ENCODE assay signal across 9 cellular contexts in genomic region chr13:26784704-26785639, GRCh38. TPM values are rescaled to one million over a fixed set of nuclear protein-coding genes. Genes with fewer than 3 reads are reported as not detected.
DNase-seq lines count a peak whose midpoint lies in the region; ATAC-seq and TF ChIP-seq lines count a peak whose summit lies in the region.
"Had no signal": no experiment of that assay in that cellular context is flagged by ENCODE, and none has a peak within 500 bp of the region (broad histone marks: within the 10 kb centered on the region; RNA-seq: fewer than 3 reads in every experiment).

No MANE protein-coding gene starts in this region.

- peak overlapping the region; percentile 81 for H3K4me3 Mint-ChIP-seq in CD8-positive, alpha-beta T cell
- peak overlapping the region; percentile 81 for H3K4me3 Mint-ChIP-seq in T-helper 17 cell

- H3K9me3 Mint-ChIP-seq in CD8-positive, alpha-beta T cell: peaks cover 3% of the 10 kb centered on the region

- peaks cover 30% of the 10 kb centered on the region for H3K4me1 Mint-ChIP-seq in CD8-positive, alpha-beta T cell (ENCODE audit: low read depth)
- peaks cover 3% of the 10 kb centered on the region for H3K4me1 Mint-ChIP-seq in T-helper 17 cell

- peak in 4 of 7 experiments; percentile 2 to 53 (median 25) for DNase-seq in CD8-positive, alpha-beta T cell
- peak; percentile 48 for DNase-seq in H7
- no peak for DNase-seq in T-helper 17 cell
- no peak for DNase-seq in epidermal melanocyte (ENCODE audit: insufficient read length, low spot score)
- no peak for DNase-seq in NCI-H446 treated with DMSO at 0.1 percent for 48 hours (lab: John Stamatoyannopoulos, UW)
- DNase-seq in ecto neural progenitor cell (ENCODE audit: low spot score): no peak
- no peak for DNase-seq in MG63

- peaks cover 15% of the 10 kb centered on the region for H3K4me1 ChIP-seq in CD8-positive, alpha-beta T cell (ENCODE audit: insufficient read depth, low read length)

- peak overlapping the region; percentile 21 for H3K27ac ChIP-seq in CD8-positive, alpha-beta T cell (ENCODE audit: low read depth, low read length)

- H3K27ac Mint-ChIP-seq in CD8-positive, alpha-beta T cell: peak overlapping the region; percentile 67
- no peak overlapping the region for H3K27ac Mint-ChIP-seq in T-helper 17 cell

- no peaks in the 10 kb centered on the region for H3K9me3 ChIP-seq in CD8-positive, alpha-beta T cell (ENCODE audit: low read length)
- H3K9me3 ChIP-seq in T-helper 17 cell (ENCODE audit: control insufficient read depth, low read length, poor library complexity, severe bottlenecking) (no peaks in the 10 kb centered on the region), MG63 (no peaks in the 10 kb centered on the region)

- H3K36me3 ChIP-seq in CD8-positive, alpha-beta T cell (ENCODE audit: insufficient read depth, low read length): no peaks in the 10 kb centered on the region
- H3K36me3 ChIP-seq in H7 (replicated peaks; ENCODE audit: control insufficient read depth, insufficient read depth, low read length) (no peaks in the 10 kb centered on the region), MG63 (no peaks in the 10 kb centered on the region)

- ATAC-seq in CD8-positive, alpha-beta T cell: peak; percentile 49
- peak; percentile 70 for ATAC-seq in T-helper 17 cell

- H3K4me3 ChIP-seq in CD8-positive, alpha-beta T cell (ENCODE audit: low read depth, low read length): peak overlapping the region; percentile 62
- H3K4me3 ChIP-seq in H7 (ENCODE audit: insufficient read depth, low read depth, low read length) (peak overlapping the region; percentile 56), iPS-11a (ENCODE audit: low read depth, low read length) (peak overlapping the region; percentile 25), MG63 (no peak overlapping the region)

- H3K27me3 Mint-ChIP-seq in CD8-positive, alpha-beta T cell (ENCODE audit: low read depth): no peaks in the 10 kb centered on the region
- H3K27me3 Mint-ChIP-seq in T-helper 17 cell: peaks cover 29% of the 10 kb centered on the region

- intact Hi-C loops in CD8-positive, alpha-beta T cell (cut with DNase I, micrococcal nuclease): loop anchor here in 1 of 2 experiments (5.0 kb wide), 1 partner anchor 78 kb away; no protein-coding TSS in a partner anchor

- TF ChIP-seq CTCF in CD8-positive, alpha-beta T cell (IDR thresholded peaks at IDR 0.05): no peak

- H3K27me3 ChIP-seq in CD8-positive, alpha-beta T cell (ENCODE audit: insufficient read depth, low read length): no peaks in the 10 kb centered on the region
- H3K27me3 ChIP-seq in H7 (ENCODE audit: control insufficient read depth, insufficient read depth, low read length): peaks cover 2% of the 10 kb centered on the region
- peaks cover 13% of the 10 kb centered on the region for H3K27me3 ChIP-seq in MG63

- POLR2A ChIA-PET in CD8-positive, alpha-beta T cell (lab: Charles Lee): no interaction called here

- CTCF ChIA-PET in CD8-positive, alpha-beta T cell (lab: Charles Lee): interaction anchor here (1.8 to 2.8 kb wide), 2 partner anchors 78 to 600 kb away, joined by 5 to 11 read pairs; no protein-coding TSS in a partner anchor

- H3K36me3 Mint-ChIP-seq in CD8-positive, alpha-beta T cell: no peaks in the 10 kb centered on the region
- H3K36me3 Mint-ChIP-seq in T-helper 17 cell (ENCODE audit: low read depth): no peaks in the 10 kb centered on the region

RNA-seq across cellular contexts. Expression of gene GPR12, which starts 24.4 kb away (rescaled TPM):
- total RNA-seq in CD8-positive, alpha-beta T cell: not detected
- not detected in 2 replicates for total RNA-seq in H7 (2014; rRNA removed; shearing (Covaris generic))
- total RNA-seq in T-helper 17 cell: not detected
- total RNA-seq in MG63 (2014; rRNA removed; shearing (Covaris generic); ENCODE audit: low replicate concordance): not detected in 2 replicates
- total RNA-seq: T-helper 1 cell treated with Interleukin-12 subunit alpha and Interleukin-12 subunit beta and Interleukin-4 antibody, amounts not matched to agents 30 ng/mL and 1 ng/mL, for 36 hours had no signal

Comparison
In these comparisons a context has a peak if more than half of its experiments do, and no peak if none do; other contexts are left out.
1. DNase-seq: peak in CD8-positive, alpha-beta T cell (4 of 7) and H7 (single experiment); none in T-helper 17 cell (0 of 3), epidermal melanocyte (single experiment), NCI-H446 treated with DMSO at 0.1 percent for 48 hours (single experiment), ecto neural progenitor cell (single experiment) and MG63 (single experiment).